Comparison of ENCODE assay signal across 8 cellular contexts in the genomic region with DNA sequence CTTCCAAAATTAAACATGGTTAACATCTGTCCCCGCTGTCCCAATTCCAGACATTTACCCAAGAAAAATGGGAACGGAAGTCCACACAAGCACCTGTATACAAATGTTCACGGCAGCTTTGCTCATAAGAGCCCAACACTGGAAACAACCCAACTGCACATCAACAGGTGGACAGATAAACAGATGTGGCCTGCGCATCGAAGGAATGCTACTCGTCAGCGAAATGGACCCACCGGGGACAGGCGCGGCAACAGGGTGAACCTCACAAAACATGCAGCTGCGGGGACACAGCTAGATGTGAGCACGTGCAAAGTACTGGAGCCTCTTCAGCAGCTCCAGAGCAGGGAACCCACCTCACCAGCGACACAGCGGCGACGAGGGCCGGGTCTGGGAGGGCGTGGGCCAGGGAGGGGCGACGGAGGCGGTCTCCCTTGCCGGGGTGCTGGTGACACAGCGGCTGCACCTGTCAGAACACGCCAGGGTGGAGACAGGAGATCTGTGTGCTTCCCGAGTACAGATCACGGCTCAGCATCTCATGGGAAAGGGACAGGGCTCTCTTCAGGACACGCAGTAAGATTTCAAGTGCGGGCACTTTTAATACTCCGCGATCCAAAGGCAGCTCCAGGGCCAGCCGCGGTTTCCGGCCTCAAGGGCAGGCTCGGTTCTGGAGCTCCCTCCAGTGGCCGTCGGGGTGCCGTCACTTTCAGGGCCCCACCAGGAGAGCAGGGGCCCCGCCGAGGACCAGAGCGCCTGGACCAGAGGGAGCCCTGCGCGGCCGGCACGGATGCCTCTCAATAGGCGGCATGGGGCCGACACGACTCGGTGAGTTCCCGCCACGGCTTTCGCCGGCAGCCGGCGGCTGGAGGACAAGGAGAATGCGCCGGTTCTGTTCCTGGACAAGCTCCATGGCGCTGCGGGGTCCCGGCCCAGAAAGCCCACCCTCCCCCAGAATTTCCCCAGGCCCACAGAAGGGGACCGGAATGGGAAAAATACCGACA. TPM values are rescaled to one million over a fixed set of nuclear protein-coding genes. Genes with fewer than 3 reads are reported as not detected.
DNase-seq lines count a peak whose midpoint lies in the region; ATAC-seq and TF ChIP-seq lines count a peak whose summit lies in the region.

No MANE protein-coding gene starts in this region.

- H3K4me1 ChIP-seq in adrenal gland (replicated peaks in 1 of 2) = peaks cover 4 to 9% of the 10 kb centered on the region in 2 donors

- TF ChIP-seq CTCF in LNCaP clone FGC (IDR thresholded peaks at IDR 0.05; ENCODE audit: control insufficient read depth, extremely low read depth, insufficient read depth) = peak; percentile 90
- peak; percentile 88 to 98 (median 93) for TF ChIP-seq CTCF in adrenal gland (IDR thresholded peaks at IDR 0.05)

- no peaks in the 10 kb centered on the region for H3K36me3 ChIP-seq in adrenal gland (replicated peaks in 1 of 2)

- H3K27ac ChIP-seq in adrenal gland = no peak overlapping the region

- intact Hi-C loops in adrenal gland (cut with DNase I) = loop anchor here (2.0 to 5.0 kb wide), 2 partner anchors 71 to 158 kb away; no protein-coding TSS in a partner anchor
- intact Hi-C loops in left ventricle myocardium superior (cut with micrococcal nuclease) = loop anchor here (2.0 kb wide), 1 partner anchor 71 kb away; no protein-coding TSS in a partner anchor
- intact Hi-C loops in sciatic nerve (cut with DNase I) = loop anchor here (2.0 kb wide), 1 partner anchor 71 kb away; no protein-coding TSS in a partner anchor

- H3K9me3 ChIP-seq in adrenal gland (replicated peaks in 1 of 3) = no peaks in the 10 kb centered on the region

- no peak overlapping the region for H3K4me3 ChIP-seq in LNCaP clone FGC (ENCODE audit: low read depth, low read length)
- peak overlapping the region in 1 of 4 donors; percentile 12 for H3K4me3 ChIP-seq in adrenal gland

- H3K27me3 ChIP-seq in adrenal gland = no peaks in the 10 kb centered on the region

- ATAC-seq in GM21381 (IDR thresholded peaks at IDR 0.05; ENCODE audit: unreplicated experiment) (peak; percentile 46), left ventricle myocardium superior (peak; percentile 95), sciatic nerve (peak; percentile 93), HG03442 (IDR thresholded peaks at IDR 0.05; ENCODE audit: unreplicated experiment) (no peak)

- DNase-seq in COLO668 (lab: John Stamatoyannopoulos, UW; ENCODE audit: unreplicated experiment) (peak; percentile 93), LNCaP clone FGC (ENCODE audit: low read depth) (no peak), T-helper 2 cell (peak; percentile 70 to 79 (median 75)), adrenal gland (peak; percentile 77 to 91 (median 90)), left ventricle myocardium superior (peak; percentile 93), sciatic nerve (ENCODE audit: low spot score) (peak; percentile 91)

- no peak for TF ChIP-seq POLR2A in adrenal gland (IDR thresholded peaks at IDR 0.05)

- WGBS in adrenal gland, 4 donors = 27 to 84% (median 53%) methylated on average over 11 to 61 of the region's 61 CpGs

RNA-seq across cellular contexts. Expression of gene GPR146, which starts 21.2 kb away (rescaled TPM):
- total RNA-seq in adrenal gland (10 to 100 TPM in 4 of 8 donors, 1 to 10 TPM in 4; 2.8 to 17.3 (median 9.9) TPM), left ventricle myocardium superior (41.5 TPM), sciatic nerve (50.5 TPM)
- 10 to 100 TPM in 1 of 3 donors, 1 to 10 TPM in 1, under 1 TPM in 1; 0.90 to 14.2 (median 7.9) TPM for polyA plus RNA-seq in adrenal gland

RNA-seq across cellular contexts. Expression of gene GPER1, which starts 22.4 kb away (rescaled TPM):
- total RNA-seq in adrenal gland (10 to 100 TPM in 6 of 8 donors, 1 to 10 TPM in 2; 3.5 to 44.1 (median 22.5) TPM), left ventricle myocardium superior (2.8 TPM), sciatic nerve (11.1 TPM)
- polyA plus RNA-seq in adrenal gland = 10 to 100 TPM in 1 of 3 donors, 1 to 10 TPM in 2; 1.9 to 22.4 (median 9.1) TPM
